20 cellular contexts compared by ENCODE assay signal in genomic region chr1:241331328-241331693, GRCh38. TPM values are rescaled to one million over a fixed set of nuclear protein-coding genes. Genes with fewer than 3 reads are reported as not detected.
DNase-seq lines count a peak whose midpoint lies in the region; ATAC-seq and TF ChIP-seq lines count a peak whose summit lies in the region.
"Had no signal": no experiment of that assay in that cellular context is flagged by ENCODE, and none has a peak within 500 bp of the region (broad histone marks: within the 10 kb centered on the region; RNA-seq: fewer than 3 reads in every experiment).

No MANE protein-coding gene starts in this region.

- H4K20me1 ChIP-seq in neural cell (ENCODE audit: insufficient read depth): no peaks in the 10 kb centered on the region

- TF ChIP-seq CTCF in neural cell (IDR thresholded peaks at IDR 0.05; ENCODE audit: poor library complexity, severe bottlenecking): no peak

- H3K9me2 ChIP-seq in neural cell (ENCODE audit: insufficient read depth, low read length): no peaks in the 10 kb centered on the region

- H3K9me3 ChIP-seq in neural cell (ENCODE audit: low read length): no peaks in the 10 kb centered on the region
- H3K9me3 ChIP-seq: left ventricle myocardium inferior, suprapubic skin, uterus had no signal

- peak overlapping the region; percentile 30 for H3K4me3 ChIP-seq in neural cell (ENCODE audit: low read length)
- H3K4me3 ChIP-seq in H7 (ENCODE audit: insufficient read depth, low read depth, low read length): no peak overlapping the region
- H3K4me3 ChIP-seq: left ventricle myocardium inferior, suprapubic skin, uterus had no signal

- TF ChIP-seq RAD21 in neural cell (conservative IDR thresholded peaks at IDR 0.05): no peak

- no peak for DNase-seq in H7
- no peak for DNase-seq in mucosa of gallbladder (ENCODE audit: low spot score)
- no peak for DNase-seq in GM19238 (ENCODE audit: insufficient read length, low spot score)
- DNase-seq in kidney tubule cell (ENCODE audit: low spot score): no peak
- DNase-seq: activated CD4-positive, alpha-beta memory T cell treated with anti-CD3 and anti-CD28 coated beads for 36 hours; activated effector memory CD4-positive, alpha-beta T cell treated with Interleukin-2 at 50 U/mL for 16 hours; CD4-positive, alpha-beta T cell; HFFc6; left ventricle myocardium inferior; NCI-H1417 treated with DMSO at 0.1 percent for 48 hours; NCI-H446; T-helper 9 cell; uterus had no signal

- H3K36me3 ChIP-seq in neural cell (ENCODE audit: insufficient read depth, low read length) (no peaks in the 10 kb centered on the region), H7 (replicated peaks; ENCODE audit: control insufficient read depth, insufficient read depth, low read length) (no peaks in the 10 kb centered on the region)
- H3K36me3 ChIP-seq: left ventricle myocardium inferior, suprapubic skin, uterus had no signal

- no peak for TF ChIP-seq EP300 in neural cell (conservative IDR thresholded peaks at IDR 0.05; ENCODE audit: poor library complexity, severe bottlenecking)

- H2AFZ ChIP-seq in neural cell (ENCODE audit: low read depth, low read length): no peak overlapping the region

- H3K9ac ChIP-seq in neural cell (ENCODE audit: low read length): peak overlapping the region; percentile 21

- no peaks in the 10 kb centered on the region for H3F3A ChIP-seq in neural cell (ENCODE audit: insufficient read depth, low read length, poor library complexity, severe bottlenecking)

- ATAC-seq in GM18858 (IDR thresholded peaks at IDR 0.05; ENCODE audit: unreplicated experiment): peak; percentile 35
- ATAC-seq in GM21786 (IDR thresholded peaks at IDR 0.05; ENCODE audit: unreplicated experiment): peak; percentile 31
- ATAC-seq in HG03378 (IDR thresholded peaks at IDR 0.05; ENCODE audit: unreplicated experiment): peak; percentile 27
- ATAC-seq: Right ventricle myocardium inferior had no signal

- H3K27me3 ChIP-seq in neural cell (ENCODE audit: insufficient read depth, low read depth, low read length) (no peaks in the 10 kb centered on the region), H7 (ENCODE audit: control insufficient read depth, insufficient read depth, low read length) (no peaks in the 10 kb centered on the region)
- H3K27me3 ChIP-seq: suprapubic skin, uterus had no signal

- H3K79me2 ChIP-seq in neural cell (replicated peaks; ENCODE audit: insufficient read depth, low read length): no peaks in the 10 kb centered on the region

- peak overlapping the region; percentile 43 for H3K4me2 ChIP-seq in neural cell (ENCODE audit: low read length)

- peak overlapping the region; percentile 63 for H3K27ac ChIP-seq in neural cell (ENCODE audit: low read length)
- H3K27ac ChIP-seq: epithelial cell of prostate, left ventricle myocardium inferior, suprapubic skin, uterus had no signal

TF ChIP-seq in neural cell, 6 proteins besides CTCF, POLR2A, EP300 and RAD21:
- TF ChIP-seq EZH2 (IDR thresholded peaks at IDR 0.05; ENCODE audit: borderline replicate concordance, insufficient read depth, low read length, poor library complexity, severe bottlenecking) (no peak), POLR2AphosphoS5 (IDR thresholded peaks at IDR 0.05) (no peak), TAF1 (IDR thresholded peaks at IDR 0.05; ENCODE audit: low read depth) (no peak), MXI1 (conservative IDR thresholded peaks at IDR 0.05; ENCODE audit: poor library complexity, severe bottlenecking) (no peak)

RNA-seq across cellular contexts. Expression of gene RGS7, which starts 25.7 kb away (rescaled TPM):
- 22.2 and 24.2 TPM in 2 replicates for polyA plus RNA-seq in neural cell
- 22.6 and 27.0 TPM in 2 replicates for polyA minus RNA-seq in neural cell
- 1.6 and 2.5 TPM in 2 replicates for total RNA-seq in H7 (2014; rRNA removed; shearing (Covaris generic))
- total RNA-seq in mucosa of gallbladder: 0.81 TPM
- total RNA-seq: activated CD4-positive, alpha-beta memory T cell treated with anti-CD3 and anti-CD28 coated beads for 36 hours; CD4-positive, alpha-beta T cell; left ventricle myocardium inferior; Right ventricle myocardium inferior; suprapubic skin had no signal
